In genomic region chr17:75828051-75828400, GRCh38 we compare ENCODE assay signal across 8 cellular contexts.
DNase-seq lines count a peak whose midpoint lies in the region; TF ChIP-seq lines count a peak whose summit lies in the region.

No MANE protein-coding gene starts in this region.

- H3K36me3 ChIP-seq in HUES6 (ENCODE audit: control insufficient read depth, insufficient read depth, low read length) (peaks cover 27% of the 10 kb centered on the region), brain microvascular endothelial cell (replicated peaks) (peaks cover 6% of the 10 kb centered on the region)

- H3K9ac ChIP-seq in HUES6 (ENCODE audit: low read length): peak overlapping the region; percentile 25

- H3K27ac Mint-ChIP-seq in nephron: peak overlapping the region; percentile 68 to 90 (median 81)

- H3K27me3 ChIP-seq in HUES6 (ENCODE audit: control insufficient read depth, insufficient read depth, low read length) (no peaks in the 10 kb centered on the region), brain microvascular endothelial cell (replicated peaks) (no peaks in the 10 kb centered on the region)

- H3K9me3 Mint-ChIP-seq in nephron: no peaks in the 10 kb centered on the region

- H3K9me3 ChIP-seq in HUES6 (ENCODE audit: control insufficient read depth, insufficient read depth, low read depth, low read length): no peaks in the 10 kb centered on the region

- TF ChIP-seq CTCF in 22Rv1 (IDR thresholded peaks at IDR 0.05) (no peak), brain microvascular endothelial cell (IDR thresholded peaks at IDR 0.05; ENCODE audit: low read depth, low read length, missing control alignments) (no peak), nephron (IDR thresholded peaks at IDR 0.05; ENCODE audit: unreplicated experiment in 3 of 3) (no peak)

- peaks cover 34% of the 10 kb centered on the region for H3K4me1 Mint-ChIP-seq in nephron

- H3K4me3 Mint-ChIP-seq in nephron: peak overlapping the region; percentile 43 to 63 (median 44)

- H3K27me3 Mint-ChIP-seq in nephron (ENCODE audit: low read depth): no peaks in the 10 kb centered on the region

- H3K4me1 ChIP-seq in HUES6 (ENCODE audit: control insufficient read depth, insufficient read depth, low read length): peaks cover 39% of the 10 kb centered on the region

- peaks cover 4% of the 10 kb centered on the region for H3K36me3 Mint-ChIP-seq in nephron (ENCODE audit: low read depth)

- peak overlapping the region; percentile 57 for H3K27ac ChIP-seq in 22Rv1
- no peak overlapping the region for H3K27ac ChIP-seq in HUES6 (ENCODE audit: low read depth, low read length)
- H3K27ac ChIP-seq in brain microvascular endothelial cell: no peak overlapping the region

- in situ Hi-C loops in brain microvascular endothelial cell (cut with HindIII; ENCODE audit: low pct_ligation_motif_present, low sequenced_read_pairs): no loop called here

- DNase-seq in brain microvascular endothelial cell: no peak
- DNase-seq in islet precursor cell: no peak
- no peak for DNase-seq in NCI-H2196 (lab: John Stamatoyannopoulos, UW; ENCODE audit: unreplicated experiment)
- no peak for DNase-seq in medulla oblongata (ENCODE audit: extremely low spot score)
- DNase-seq in CD1c-positive myeloid dendritic cell (ENCODE audit: extremely low spot score): no peak

- no peak overlapping the region for H3K4me3 ChIP-seq in HUES6 (ENCODE audit: low read depth, low read length)
- H3K4me3 ChIP-seq in brain microvascular endothelial cell (ENCODE audit: low read depth, low read length): peak overlapping the region; percentile 49
